In genomic region chr19:45130888-45131615, GRCh38 we compare ENCODE assay signal across 8 cellular contexts. TPM values are rescaled to one million over a fixed set of nuclear protein-coding genes. Genes with fewer than 3 reads are reported as not detected.
DNase-seq lines count a peak whose midpoint lies in the region; ATAC-seq and TF ChIP-seq lines count a peak whose summit lies in the region.

No MANE protein-coding gene starts in this region.

- no peaks in the 10 kb centered on the region for H3K27me3 Mint-ChIP-seq in type B pancreatic cell

- TF ChIP-seq CTCF in dorsolateral prefrontal cortex (IDR thresholded peaks at IDR 0.05 in 54 of 56, conservative IDR thresholded peaks at IDR 0.05 in 2 of 56; ENCODE audit: low read depth in 1 of 56, partially characterized antibody in 56 of 56): peak in 46 of 56 donors; percentile 11 to 58 (median 36)
- TF ChIP-seq CTCF in type B pancreatic cell (conservative IDR thresholded peaks at IDR 0.05): peak; percentile 39
- TF ChIP-seq CTCF in lower leg skin (IDR thresholded peaks at IDR 0.05): no peak

- ATAC-seq in HG03025 (IDR thresholded peaks at IDR 0.05; ENCODE audit: low FRiP score, unreplicated experiment): no peak

- no peak overlapping the region for H3K4me3 Mint-ChIP-seq in type B pancreatic cell

- no peak overlapping the region for H3K27ac Mint-ChIP-seq in type B pancreatic cell

- peak overlapping the region in 45 of 59 donors; percentile 12 to 83 (median 54) for H3K27ac ChIP-seq in dorsolateral prefrontal cortex

- no peaks in the 10 kb centered on the region for H3K36me3 Mint-ChIP-seq in type B pancreatic cell

- no peak for TF ChIP-seq POLR2A in lower leg skin (IDR thresholded peaks at IDR 0.05)

- no peaks in the 10 kb centered on the region for H3K27me3 ChIP-seq in dorsolateral prefrontal cortex

- H3K4me1 Mint-ChIP-seq in type B pancreatic cell (ENCODE audit: unreplicated experiment): peaks cover 15% of the 10 kb centered on the region

- H3K4me3 ChIP-seq in dorsolateral prefrontal cortex (no peak overlapping the region), lower leg skin (ENCODE audit: low read depth, poor library complexity, severe bottlenecking) (no peak overlapping the region)

- WGBS in lower leg skin, 2 donors: 57 to 60% methylated on average over 9 to 13 of the region's 13 CpGs

- no peaks in the 10 kb centered on the region for H3K9me3 Mint-ChIP-seq in type B pancreatic cell

- intact Hi-C loops in dorsolateral prefrontal cortex (cut with DNase I) (loop anchor here in 1 of 2 donors (5.0 kb wide), 1 partner anchor 34 kb away; no protein-coding TSS in a partner anchor), lower leg skin (cut with DNase I; ENCODE audit: low total_unique reads) (no loop called here)

- peak; percentile 24 for DNase-seq in stimulated activated CD4-positive, alpha-beta T cell treated with anti-CD3 and anti-CD28 coated beads, Interleukin-2, amount 100 ng/mL, for 4 hours (ENCODE audit: low read depth)
- no peak for DNase-seq in stimulated activated CD4-positive, alpha-beta T cell treated with anti-CD3 and anti-CD28 coated beads, Interleukin-4, amount 100 ng/mL, for 1 hour
- DNase-seq in NCI-H510A treated with DMSO at 0.1 percent for 48 hours (lab: John Stamatoyannopoulos, UW) (peak; percentile 96), dorsolateral prefrontal cortex (peak in 9 of 10 donors; percentile 30 to 88 (median 73)), type B pancreatic cell (ENCODE audit: extremely low spot score, unreplicated experiment) (no peak), lower leg skin (ENCODE audit: low spot score in 2 of 2) (no peak), KG1 (lab: John Stamatoyannopoulos, UW) (no peak)

RNA-seq across cellular contexts. Expression of gene NKPD1, which starts 29.7 kb away (rescaled TPM):
- total RNA-seq in dorsolateral prefrontal cortex: 1 to 10 TPM in 26 of 120 experiments, under 1 TPM in 94; 0.22 to 2.5 (median 0.70) TPM
- total RNA-seq in type B pancreatic cell (ENCODE audit: low replicate concordance): 0.56 and 1.3 TPM in 2 replicates
- total RNA-seq in lower leg skin: 100 to 1,000 TPM in 1 of 4 donors, 10 to 100 TPM in 3; 42.0 to 100 (median 51.4) TPM

RNA-seq across cellular contexts. Expression of gene PPP1R37, which starts 38.1 kb away (rescaled TPM):
- total RNA-seq in dorsolateral prefrontal cortex (10 to 100 TPM; 33.6 to 77.3 (median 54.0) TPM), type B pancreatic cell (ENCODE audit: low replicate concordance) (44.7 and 63.7 TPM in 2 replicates), lower leg skin (10 to 100 TPM; 37.4 to 55.2 (median 52.1) TPM)

RNA-seq across cellular contexts. Expression of gene TRAPPC6A, which starts 47.0 kb away (rescaled TPM):
- total RNA-seq in dorsolateral prefrontal cortex (10 to 100 TPM in 119 of 120 experiments, 1 to 10 TPM in 1; 9.2 to 35.7 (median 20.2) TPM), type B pancreatic cell (ENCODE audit: low replicate concordance) (36.7 and 41.3 TPM in 2 replicates), lower leg skin (10 to 100 TPM; 36.0 to 52.3 (median 47.9) TPM)

RNA-seq across cellular contexts. Expression of gene BLOC1S3, which starts 47.5 kb away (rescaled TPM):
- total RNA-seq in dorsolateral prefrontal cortex: 10 to 100 TPM in 119 of 120 experiments, 1 to 10 TPM in 1; 9.7 to 23.1 (median 13.5) TPM
- 9.2 and 10.2 TPM in 2 replicates for total RNA-seq in type B pancreatic cell (ENCODE audit: low replicate concordance)
- 10 to 100 TPM; 26.6 to 65.1 (median 31.4) TPM for total RNA-seq in lower leg skin

RNA-seq across cellular contexts. Expression of gene GEMIN7, which starts 52.0 kb away (rescaled TPM):
- total RNA-seq in dorsolateral prefrontal cortex (10 to 100 TPM in 115 of 120 experiments, 1 to 10 TPM in 5; 5.0 to 26.4 (median 16.3) TPM), type B pancreatic cell (ENCODE audit: low replicate concordance) (32.2 and 35.6 TPM in 2 replicates), lower leg skin (10 to 100 TPM; 11.8 to 24.9 (median 21.5) TPM)

Comparison
In these comparisons a context has a peak if more than half of its experiments do, and no peak if none do; other contexts are left out.
1. DNase-seq: peak in stimulated activated CD4-positive, alpha-beta T cell treated with anti-CD3 and anti-CD28 coated beads, Interleukin-2, amount 100 ng/mL, for 4 hours (single experiment), NCI-H510A treated with DMSO at 0.1 percent for 48 hours (single experiment) and dorsolateral prefrontal cortex (9 of 10); none in stimulated activated CD4-positive, alpha-beta T cell treated with anti-CD3 and anti-CD28 coated beads, Interleukin-4, amount 100 ng/mL, for 1 hour (single experiment), type B pancreatic cell (single experiment), lower leg skin (0 of 2) and KG1 (single experiment).
2. CTCF ChIP-seq: peak in dorsolateral prefrontal cortex (46 of 56) and type B pancreatic cell (single experiment); none in lower leg skin (0 of 3).
3. RNA of gene NKPD1, which starts 29.7 kb away (total RNA-seq): 42.0 to 100 TPM in lower leg skin; 0.22 to 2.5 TPM in dorsolateral prefrontal cortex and 0.56 to 1.3 TPM in type B pancreatic cell; every median in the first group is over 10 times any median in the second.